Comparison of ENCODE assay signal across 8 cellular contexts in the genomic region with DNA sequence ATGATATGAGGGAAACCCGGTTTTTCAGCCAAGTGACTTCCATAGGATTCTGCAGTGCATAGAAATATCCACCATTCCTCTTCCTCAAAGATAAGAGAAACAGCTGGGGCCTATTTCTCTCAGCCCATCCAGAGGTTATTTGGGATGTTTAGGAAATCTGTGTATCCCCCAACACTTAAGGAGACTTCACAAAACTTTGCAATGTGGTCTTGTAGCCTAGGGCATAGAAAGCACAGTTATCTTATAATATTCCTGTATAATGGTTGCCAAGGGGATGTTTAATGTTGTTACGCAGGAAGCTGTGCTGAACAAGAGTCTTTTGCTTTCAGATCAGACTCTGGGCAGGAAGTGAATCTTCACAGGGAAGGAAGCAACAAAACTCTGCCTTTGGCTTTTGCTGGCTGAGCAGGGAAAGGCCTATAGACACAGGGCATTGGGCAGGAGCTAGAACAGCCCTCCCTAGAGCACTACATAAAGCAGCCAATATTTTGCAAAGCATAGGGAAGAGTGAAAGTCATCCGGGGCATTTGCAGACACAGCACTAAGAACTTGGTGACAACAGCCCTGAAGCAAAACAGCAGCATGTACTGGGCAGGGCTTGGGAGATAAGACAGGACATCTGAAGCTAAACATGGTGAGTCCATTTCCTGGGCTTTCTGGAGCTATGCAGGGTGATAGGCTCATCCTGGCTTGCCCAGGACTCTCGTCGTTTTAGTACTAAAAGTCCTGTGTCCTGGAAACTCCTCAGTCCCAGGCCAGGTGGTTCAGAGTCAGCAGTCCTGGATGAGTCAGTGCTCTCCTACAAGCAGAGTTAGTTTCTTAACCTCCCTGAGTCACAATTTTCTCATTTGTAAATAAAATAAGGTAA. TPM values are rescaled to one million over a fixed set of nuclear protein-coding genes. Genes with fewer than 3 reads are reported as not detected.
DNase-seq lines count a peak whose midpoint lies in the region; ATAC-seq and TF ChIP-seq lines count a peak whose summit lies in the region.

No MANE protein-coding gene starts in this region.

- no peaks in the 10 kb centered on the region for H4K20me1 ChIP-seq in Loucy (ENCODE audit: insufficient read depth, low read length, poor library complexity, severe bottlenecking)

- no peaks in the 10 kb centered on the region for H3K27me3 ChIP-seq in Caco-2 (replicated peaks; ENCODE audit: control insufficient read depth, insufficient read depth, low read length)
- peaks cover 20% of the 10 kb centered on the region for H3K27me3 ChIP-seq in Loucy (ENCODE audit: insufficient read depth, low read length, poor library complexity, severe bottlenecking)

- H3K4me1 Mint-ChIP-seq in Caco-2 (ENCODE audit: low read depth, unreplicated experiment) = peaks cover 9% of the 10 kb centered on the region

- H3K4me3 ChIP-seq in Caco-2 (ENCODE audit: low read depth, low read length) (no peak overlapping the region), Loucy (ENCODE audit: low read length, poor library complexity, severe bottlenecking) (peak overlapping the region; percentile 67), skin epidermis (peak overlapping the region in 5 of 7 experiments; percentile 1 to 20 (median 15))

- H3K79me2 ChIP-seq in Loucy (ENCODE audit: insufficient read depth, low read length) = no peaks in the 10 kb centered on the region

- peak overlapping the region; percentile 39 for H3K27ac Mint-ChIP-seq in Caco-2 (ENCODE audit: unreplicated experiment)

- H3K9me3 ChIP-seq in Caco-2 = peaks cover 4% of the 10 kb centered on the region; the same call in 1 of the 2 replicates
- no peaks in the 10 kb centered on the region for H3K9me3 ChIP-seq in Loucy (ENCODE audit: insufficient read depth, low read depth, low read length)

- H3K36me3 Mint-ChIP-seq in Caco-2 (ENCODE audit: insufficient read depth, unreplicated experiment) = no peaks in the 10 kb centered on the region

- peak overlapping the region; percentile 70 for H3K4me2 ChIP-seq in Loucy (ENCODE audit: low read depth, low read length, poor library complexity, severe bottlenecking)

- H3K4me3 Mint-ChIP-seq in Caco-2 (ENCODE audit: unreplicated experiment) = no peak overlapping the region

- no peaks in the 10 kb centered on the region for H3K9me2 ChIP-seq in Loucy (replicated peaks; ENCODE audit: low read depth, low read length)

- peaks cover 7% of the 10 kb centered on the region for H3K27me3 Mint-ChIP-seq in Caco-2 (ENCODE audit: insufficient read depth, unreplicated experiment)

- DNase-seq in Caco-2 (no peak), Right ventricle myocardium superior (no peak), NCI-H2196 treated with DMSO at 0.1 percent for 48 hours (lab: John Stamatoyannopoulos, UW; ENCODE audit: unreplicated experiment) (no peak)
- peak; percentile 44 to 61 for DNase-seq in activated T-cell treated with anti-CD3 and anti-CD28 coated beads, Interleukin-2, amount 50 U/mL, for 48 hours
- DNase-seq in NK-92 treated with Interleukin-12 subunit alpha and Interleukin-12 subunit beta, amount 100 ng/mL, for 24 hours (lab: John Stamatoyannopoulos, UW) = no peak

- H3K27ac ChIP-seq in skin epidermis = peak overlapping the region in 20 of 21 experiments; percentile 30 to 91 (median 74)

- ATAC-seq in Right ventricle myocardium superior (ENCODE audit: poor library complexity) = peak; percentile 82
- no peak for ATAC-seq in GM19452 (IDR thresholded peaks at IDR 0.05; ENCODE audit: unreplicated experiment)

- H3K4me1 ChIP-seq in Caco-2 = peaks cover 15% of the 10 kb centered on the region; the same call in 1 of the 2 replicates
- H3K4me1 ChIP-seq in Loucy (ENCODE audit: insufficient read depth, low read length, poor library complexity, severe bottlenecking) = peaks cover 10% of the 10 kb centered on the region

- peak overlapping the region; percentile 46 for H3K9ac ChIP-seq in Loucy (ENCODE audit: low read depth, low read length, poor library complexity, severe bottlenecking)

- CTCF ChIA-PET in Caco-2 (lab: Charles Lee) = interaction anchor here (0.7 to 2.0 kb wide), 2 partner anchors 35 to 460 kb away, joined by 3 to 9 read pairs; no protein-coding TSS in a partner anchor

- H2AFZ ChIP-seq in Loucy (ENCODE audit: low read length) = peak overlapping the region; percentile 93

- intact Hi-C loops in Caco-2 (cut with micrococcal nuclease; ENCODE audit: unreplicated experiment) = loop anchor here (5.0 kb wide), 4 partner anchors 34 to 464 kb away; no protein-coding TSS in a partner anchor
- intact Hi-C loops in Right ventricle myocardium superior (cut with DNase I) = loop anchor here (5.0 kb wide), 1 partner anchor 194 kb away; a partner anchor contains a TSS

- no peaks in the 10 kb centered on the region for H3K9me3 Mint-ChIP-seq in Caco-2 (ENCODE audit: unreplicated experiment)

- H3K36me3 ChIP-seq in Caco-2 (ENCODE audit: control insufficient read depth, insufficient read depth, low read length) = no peaks in the 10 kb centered on the region
- H3K36me3 ChIP-seq in Loucy (ENCODE audit: insufficient read depth, low read length) = no peaks in the 10 kb centered on the region

- POLR2A ChIA-PET in Caco-2 (lab: Charles Lee) = interaction anchor here (0.6 kb wide), 1 partner anchor 462 kb away, joined by 8 read pairs; no protein-coding TSS in a partner anchor

- no TSS peak for BruUV-seq in Caco-2 (replicated peaks; lab: Mats Ljungman, UMichigan)

- H3F3A ChIP-seq in Loucy (ENCODE audit: low read depth) = no peaks in the 10 kb centered on the region

- TF ChIP-seq CTCF in Caco-2 (IDR thresholded peaks at IDR 0.05; ENCODE audit: insufficient read depth in 1 of 2, low read depth in 1 of 2, low read length in 1 of 2, severe bottlenecking in 1 of 2, unreplicated experiment in 1 of 2) = no peak
- TF ChIP-seq CTCF in Loucy (conservative IDR thresholded peaks at IDR 0.05; ENCODE audit: low read length) = no peak

RNA-seq across cellular contexts. Expression of a gene that starts 18.7 kb away (rescaled TPM):
- not detected in 2 replicates for total RNA-seq in Caco-2 (2022)
- 1.4 TPM for total RNA-seq in Right ventricle myocardium superior

RNA-seq across cellular contexts. Expression of a gene that starts 41.9 kb away (rescaled TPM):
- total RNA-seq in Caco-2 (2022) (0.25 and 0.26 TPM in 2 replicates), Right ventricle myocardium superior (42.9 TPM)

Comparison
In these comparisons a context has a peak if more than half of its experiments do, and no peak if none do; other contexts are left out.
1. DNase-seq: peak in activated T-cell treated with anti-CD3 and anti-CD28 coated beads, Interleukin-2, amount 50 U/mL, for 48 hours (2 of 2); none in Caco-2 (0 of 2), Right ventricle myocardium superior (single experiment), NK-92 treated with Interleukin-12 subunit alpha and Interleukin-12 subunit beta, amount 100 ng/mL, for 24 hours (single experiment) and NCI-H2196 treated with DMSO at 0.1 percent for 48 hours (single experiment).
2. RNA of a gene that starts 41.9 kb away (total RNA-seq): 42.9 TPM in Right ventricle myocardium superior (single experiment); 0.25 to 0.26 TPM in Caco-2; every median in the first group is over 10 times any median in the second.